In genomic region chr10:130555411-130555750, GRCh38 we compare ENCODE assay signal across 27 cellular contexts.
"Had no signal": no experiment of that assay in that cellular context is flagged by ENCODE, and none has a peak within 500 bp of the region (broad histone marks: within the 10 kb centered on the region; RNA-seq: fewer than 3 reads in every experiment).

No MANE protein-coding gene starts in this region.

- H3K4me3 Mint-ChIP-seq: immature natural killer cell; nephron; neural progenitor cell; stimulated activated memory B cell treated with anti-CD40 and anti-IgM and Interleukin-4, amounts not matched to agents 10 μg/mL and 1 μg/mL and 100 μg/mL, for 72 hours; type B pancreatic cell had no signal

- H3K4me3 ChIP-seq: left ventricle myocardium inferior, lung, neural progenitor cell, right atrium auricular region, right lobe of liver, smooth muscle cell, suprapubic skin, thoracic aorta, tibial artery, uterus had no signal

- H3K9me3 ChIP-seq: left ventricle myocardium inferior, neutrophil, right atrium auricular region, right lobe of liver, suprapubic skin, thoracic aorta, tibial artery, uterus had no signal

- H3K27ac ChIP-seq: left ventricle myocardium inferior, neural progenitor cell, neutrophil, parathyroid adenoma, right atrium auricular region, right lobe of liver, suprapubic skin, thoracic aorta, tibial artery, uterus had no signal

- H3K27me3 ChIP-seq: neural progenitor cell, neutrophil, right atrium auricular region, right lobe of liver, tibial artery, uterus had no signal

- H3K36me3 ChIP-seq: left ventricle myocardium inferior, neural progenitor cell, neutrophil, right atrium auricular region, right lobe of liver, suprapubic skin, thoracic aorta, tibial artery, uterus had no signal

- H2AFZ ChIP-seq: neural progenitor cell, parathyroid adenoma had no signal

- H3K9me3 Mint-ChIP-seq: naive thymus-derived CD8-positive, alpha-beta T cell; nephron; neural progenitor cell; stimulated activated memory B cell treated with anti-CD40 and anti-IgM and Interleukin-4, amounts not matched to agents 10 μg/mL and 1 μg/mL and 100 μg/mL, for 72 hours; type B pancreatic cell had no signal

- H3K4me1 ChIP-seq: left ventricle myocardium inferior, neural progenitor cell, parathyroid adenoma, right atrium auricular region, right lobe of liver, suprapubic skin, tibial artery, uterus had no signal

- ATAC-seq: naive thymus-derived CD8-positive, alpha-beta T cell; right lobe of liver; stimulated activated memory B cell treated with anti-CD40 and anti-IgM and Interleukin-4, amounts not matched to agents 10 μg/mL and 1 μg/mL and 100 μg/mL, for 72 hours had no signal

- DNase-seq: hypothalamus; immature natural killer cell; kidney; left ventricle myocardium inferior; mesendoderm; naive thymus-derived CD8-positive, alpha-beta T cell; occipital lobe; right lobe of liver; stimulated activated CD4-positive, alpha-beta T cell treated with anti-CD3 and anti-CD28 coated beads, Interleukin-1b, Interleukin-23, amount 100 ng/mL, for 48 hours; stimulated activated CD4-positive, alpha-beta T cell treated with anti-CD3 and anti-CD28 coated beads, Interleukin-2, amount 100 ng/mL, for 48 hours; stimulated activated CD4-positive, alpha-beta T cell treated with anti-CD3 and anti-CD28 coated beads, Interleukin-4, amount 100 ng/mL, for 4 hours; stimulated activated CD8-positive, alpha-beta memory T cell treated with anti-CD3 and anti-CD28 coated beads, Interleukin-4, amount 100 ng/mL, for 48 hours; stimulated activated naive CD4-positive, alpha-beta T cell treated with Interleukin-2 at 50 U/mL for 16 hours; tibial artery; uterus had no signal

- H3K27ac Mint-ChIP-seq: immature natural killer cell; nephron; progenitor cell of endocrine pancreas; stimulated activated memory B cell treated with anti-CD40 and anti-IgM and Interleukin-4, amounts not matched to agents 10 μg/mL and 1 μg/mL and 100 μg/mL, for 72 hours; type B pancreatic cell had no signal

- H3K4me2 ChIP-seq: neural progenitor cell, smooth muscle cell had no signal

- H3K9ac ChIP-seq: neural progenitor cell, parathyroid adenoma had no signal

- H3K4me1 Mint-ChIP-seq: immature natural killer cell; naive thymus-derived CD8-positive, alpha-beta T cell; nephron; stimulated activated memory B cell treated with anti-CD40 and anti-IgM and Interleukin-4, amounts not matched to agents 10 μg/mL and 1 μg/mL and 100 μg/mL, for 72 hours had no signal

- H3K36me3 Mint-ChIP-seq: immature natural killer cell; naive thymus-derived CD8-positive, alpha-beta T cell; neural progenitor cell; stimulated activated memory B cell treated with anti-CD40 and anti-IgM and Interleukin-4, amounts not matched to agents 10 μg/mL and 1 μg/mL and 100 μg/mL, for 72 hours; type B pancreatic cell had no signal

- H3K27me3 Mint-ChIP-seq: stimulated activated memory B cell treated with anti-CD40 and anti-IgM and Interleukin-4, amounts not matched to agents 10 μg/mL and 1 μg/mL and 100 μg/mL, for 72 hours had no signal

- H3K79me2 ChIP-seq: parathyroid adenoma had no signal
